In genomic region chr1:19882111-19883071, GRCh38 we compare ENCODE assay signal across 1 cellular context.
TF ChIP-seq lines count a peak whose summit lies in the region.

A gene with protein sequence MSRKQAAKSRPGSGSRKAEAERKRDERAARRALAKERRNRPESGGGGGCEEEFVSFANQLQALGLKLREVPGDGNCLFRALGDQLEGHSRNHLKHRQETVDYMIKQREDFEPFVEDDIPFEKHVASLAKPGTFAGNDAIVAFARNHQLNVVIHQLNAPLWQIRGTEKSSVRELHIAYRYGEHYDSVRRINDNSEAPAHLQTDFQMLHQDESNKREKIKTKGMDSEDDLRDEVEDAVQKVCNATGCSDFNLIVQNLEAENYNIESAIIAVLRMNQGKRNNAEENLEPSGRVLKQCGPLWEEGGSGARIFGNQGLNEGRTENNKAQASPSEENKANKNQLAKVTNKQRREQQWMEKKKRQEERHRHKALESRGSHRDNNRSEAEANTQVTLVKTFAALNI (plus strand): TSS chr1:19882395. CDS start chr1:19882514, 119 bp downstream.

TF ChIP-seq in K562, 482 proteins besides CTCF, POLR2A, EP300 and RAD21 (continued from another document and continues in another):
- TF ChIP-seq CSDE1 (IDR thresholded peaks at IDR 0.05) (no peak), FOXM1 (IDR thresholded peaks at IDR 0.05; ENCODE audit: low read depth) (no peak), FOXM1 (CRISPR knock-in tag; IDR thresholded peaks at IDR 0.05; ENCODE audit: low read depth) (0 out of 2 replicates have a peak, but pooled peaks have one; percentile 67), MCM3 (IDR thresholded peaks at IDR 0.05) (no peak), ZBTB7A (IDR thresholded peaks at IDR 0.05; ENCODE audit: borderline replicate concordance, control insufficient read depth, low read depth, low read length) (peak; percentile 79), ZNF639 (CRISPR knock-in tag; conservative IDR thresholded peaks at IDR 0.05 in 1 of 2, IDR thresholded peaks at IDR 0.05 in 1 of 2) (0 out of 4 replicates have a peak, but pooled peaks of 1 of the 2 experiments have one; percentile 72), TCF7 (IDR thresholded peaks at IDR 0.05; ENCODE audit: borderline replicate concordance) (no peak; the same call in 1 of the 2 replicates), ZNF318 (IDR thresholded peaks at IDR 0.05; ENCODE audit: borderline replicate concordance in 1 of 2, low read depth in 1 of 2) (no peak), SAFB (IDR thresholded peaks at IDR 0.05; ENCODE audit: borderline replicate concordance, low read depth, low read length) (0 out of 2 replicates have a peak, but pooled peaks have one; percentile 37), ZNF217 (CRISPR knock-in tag; IDR thresholded peaks at IDR 0.05) (no peak), ZNF184 (CRISPR knock-in tag; IDR thresholded peaks at IDR 0.05) (no peak), GTF2E2 (tag; IDR thresholded peaks at IDR 0.05) (0 out of 2 replicates have a peak, but pooled peaks have one; percentile 27), DNMT1 (IDR thresholded peaks at IDR 0.05) (no peak), CXXC5 (CRISPR knock-in tag; IDR thresholded peaks at IDR 0.05) (peak; percentile 95), MED1 (CRISPR knock-in tag; IDR thresholded peaks at IDR 0.05; ENCODE audit: borderline replicate concordance) (no peak), MTF1 (CRISPR knock-in tag; IDR thresholded peaks at IDR 0.05; ENCODE audit: borderline replicate concordance) (no peak), SIX5 (IDR thresholded peaks at IDR 0.05; ENCODE audit: borderline replicate concordance in 1 of 2, insufficient read depth in 1 of 2, low read depth in 1 of 2, low read length in 2 of 2) (no peak), POLR2B (IDR thresholded peaks at IDR 0.05; ENCODE audit: low read depth, partially characterized antibody) (peak; percentile 80), NR3C1 (CRISPR knock-in tag; IDR thresholded peaks at IDR 0.05) (no peak), ZNF146 (CRISPR knock-in tag; IDR thresholded peaks at IDR 0.05; ENCODE audit: unreplicated experiment) (no peak), KLF6 (CRISPR knock-in tag; IDR thresholded peaks at IDR 0.05; ENCODE audit: borderline replicate concordance) (no peak), FOS (IDR thresholded peaks at IDR 0.05; ENCODE audit: extremely low read depth, insufficient read length) (no peak), RB1 (IDR thresholded peaks at IDR 0.05; ENCODE audit: low read depth) (no peak; the same call in none of the 2 replicates), CBFB (CRISPR knock-in tag; IDR thresholded peaks at IDR 0.05) (no peak), SRSF7 (optimal IDR thresholded peaks at IDR 0.05; ENCODE audit: low read depth, low read length) (no peak)
- TF ChIP-seq, protein P1, sequence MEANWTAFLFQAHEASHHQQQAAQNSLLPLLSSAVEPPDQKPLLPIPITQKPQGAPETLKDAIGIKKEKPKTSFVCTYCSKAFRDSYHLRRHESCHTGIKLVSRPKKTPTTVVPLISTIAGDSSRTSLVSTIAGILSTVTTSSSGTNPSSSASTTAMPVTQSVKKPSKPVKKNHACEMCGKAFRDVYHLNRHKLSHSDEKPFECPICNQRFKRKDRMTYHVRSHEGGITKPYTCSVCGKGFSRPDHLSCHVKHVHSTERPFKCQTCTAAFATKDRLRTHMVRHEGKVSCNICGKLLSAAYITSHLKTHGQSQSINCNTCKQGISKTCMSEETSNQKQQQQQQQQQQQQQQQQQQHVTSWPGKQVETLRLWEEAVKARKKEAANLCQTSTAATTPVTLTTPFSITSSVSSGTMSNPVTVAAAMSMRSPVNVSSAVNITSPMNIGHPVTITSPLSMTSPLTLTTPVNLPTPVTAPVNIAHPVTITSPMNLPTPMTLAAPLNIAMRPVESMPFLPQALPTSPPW (CRISPR knock-in tag; IDR thresholded peaks at IDR 0.05): peak; percentile 81
- TF ChIP-seq, protein P2, sequence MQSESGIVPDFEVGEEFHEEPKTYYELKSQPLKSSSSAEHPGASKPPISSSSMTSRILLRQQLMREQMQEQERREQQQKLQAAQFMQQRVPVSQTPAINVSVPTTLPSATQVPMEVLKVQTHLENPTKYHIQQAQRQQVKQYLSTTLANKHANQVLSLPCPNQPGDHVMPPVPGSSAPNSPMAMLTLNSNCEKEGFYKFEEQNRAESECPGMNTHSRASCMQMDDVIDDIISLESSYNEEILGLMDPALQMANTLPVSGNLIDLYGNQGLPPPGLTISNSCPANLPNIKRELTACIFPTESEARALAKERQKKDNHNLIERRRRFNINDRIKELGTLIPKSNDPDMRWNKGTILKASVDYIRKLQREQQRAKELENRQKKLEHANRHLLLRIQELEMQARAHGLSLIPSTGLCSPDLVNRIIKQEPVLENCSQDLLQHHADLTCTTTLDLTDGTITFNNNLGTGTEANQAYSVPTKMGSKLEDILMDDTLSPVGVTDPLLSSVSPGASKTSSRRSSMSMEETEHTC (IDR thresholded peaks at IDR 0.05): peak; percentile 87
- TF ChIP-seq, protein P3, sequence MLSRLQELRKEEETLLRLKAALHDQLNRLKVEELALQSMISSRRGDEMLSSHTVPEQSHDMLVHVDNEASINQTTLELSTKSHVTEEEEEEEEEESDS (CRISPR knock-in tag; IDR thresholded peaks at IDR 0.05): no peak
- TF ChIP-seq, protein P4, sequence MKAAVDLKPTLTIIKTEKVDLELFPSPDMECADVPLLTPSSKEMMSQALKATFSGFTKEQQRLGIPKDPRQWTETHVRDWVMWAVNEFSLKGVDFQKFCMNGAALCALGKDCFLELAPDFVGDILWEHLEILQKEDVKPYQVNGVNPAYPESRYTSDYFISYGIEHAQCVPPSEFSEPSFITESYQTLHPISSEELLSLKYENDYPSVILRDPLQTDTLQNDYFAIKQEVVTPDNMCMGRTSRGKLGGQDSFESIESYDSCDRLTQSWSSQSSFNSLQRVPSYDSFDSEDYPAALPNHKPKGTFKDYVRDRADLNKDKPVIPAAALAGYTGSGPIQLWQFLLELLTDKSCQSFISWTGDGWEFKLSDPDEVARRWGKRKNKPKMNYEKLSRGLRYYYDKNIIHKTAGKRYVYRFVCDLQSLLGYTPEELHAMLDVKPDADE (conservative IDR thresholded peaks at IDR 0.05; ENCODE audit: control insufficient read depth, low read depth, low read length): no peak
- TF ChIP-seq, protein P5, sequence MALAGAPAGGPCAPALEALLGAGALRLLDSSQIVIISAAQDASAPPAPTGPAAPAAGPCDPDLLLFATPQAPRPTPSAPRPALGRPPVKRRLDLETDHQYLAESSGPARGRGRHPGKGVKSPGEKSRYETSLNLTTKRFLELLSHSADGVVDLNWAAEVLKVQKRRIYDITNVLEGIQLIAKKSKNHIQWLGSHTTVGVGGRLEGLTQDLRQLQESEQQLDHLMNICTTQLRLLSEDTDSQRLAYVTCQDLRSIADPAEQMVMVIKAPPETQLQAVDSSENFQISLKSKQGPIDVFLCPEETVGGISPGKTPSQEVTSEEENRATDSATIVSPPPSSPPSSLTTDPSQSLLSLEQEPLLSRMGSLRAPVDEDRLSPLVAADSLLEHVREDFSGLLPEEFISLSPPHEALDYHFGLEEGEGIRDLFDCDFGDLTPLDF (CRISPR knock-in tag; IDR thresholded peaks at IDR 0.05): peak; percentile 89
- TF ChIP-seq, protein P6, sequence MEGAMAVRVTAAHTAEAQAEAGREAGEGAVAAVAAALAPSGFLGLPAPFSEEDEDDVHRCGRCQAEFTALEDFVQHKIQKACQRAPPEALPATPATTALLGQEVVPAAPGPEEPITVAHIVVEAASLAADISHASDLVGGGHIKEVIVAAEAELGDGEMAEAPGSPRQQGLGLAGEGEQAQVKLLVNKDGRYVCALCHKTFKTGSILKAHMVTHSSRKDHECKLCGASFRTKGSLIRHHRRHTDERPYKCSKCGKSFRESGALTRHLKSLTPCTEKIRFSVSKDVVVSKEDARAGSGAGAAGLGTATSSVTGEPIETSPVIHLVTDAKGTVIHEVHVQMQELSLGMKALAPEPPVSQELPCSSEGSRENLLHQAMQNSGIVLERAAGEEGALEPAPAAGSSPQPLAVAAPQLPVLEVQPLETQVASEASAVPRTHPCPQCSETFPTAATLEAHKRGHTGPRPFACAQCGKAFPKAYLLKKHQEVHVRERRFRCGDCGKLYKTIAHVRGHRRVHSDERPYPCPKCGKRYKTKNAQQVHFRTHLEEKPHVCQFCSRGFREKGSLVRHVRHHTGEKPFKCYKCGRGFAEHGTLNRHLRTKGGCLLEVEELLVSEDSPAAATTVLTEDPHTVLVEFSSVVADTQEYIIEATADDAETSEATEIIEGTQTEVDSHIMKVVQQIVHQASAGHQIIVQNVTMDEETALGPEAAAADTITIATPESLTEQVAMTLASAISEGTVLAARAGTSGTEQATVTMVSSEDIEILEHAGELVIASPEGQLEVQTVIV (CRISPR knock-in tag; IDR thresholded peaks at IDR 0.05; ENCODE audit: borderline replicate concordance): no peak
